ENCODE assay signal across 1 cellular context in genomic region chr6:28104392-28105250, GRCh38.
TF ChIP-seq lines count a peak whose summit lies in the region.

No MANE protein-coding gene starts in this region.

TF ChIP-seq in HepG2, 621 proteins besides CTCF, POLR2A, EP300 and RAD21 (continued from another document and continues in another):
- TF ChIP-seq, protein P1, sequence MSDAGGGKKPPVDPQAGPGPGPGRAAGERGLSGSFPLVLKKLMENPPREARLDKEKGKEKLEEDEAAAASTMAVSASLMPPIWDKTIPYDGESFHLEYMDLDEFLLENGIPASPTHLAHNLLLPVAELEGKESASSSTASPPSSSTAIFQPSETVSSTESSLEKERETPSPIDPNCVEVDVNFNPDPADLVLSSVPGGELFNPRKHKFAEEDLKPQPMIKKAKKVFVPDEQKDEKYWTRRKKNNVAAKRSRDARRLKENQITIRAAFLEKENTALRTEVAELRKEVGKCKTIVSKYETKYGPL (CRISPR knock-in tag; IDR thresholded peaks at IDR 0.05) = 0 out of 2 replicates have a peak, but pooled peaks have one; percentile 43
- no peak for TF ChIP-seq MATR3 (CRISPR knock-in tag; IDR thresholded peaks at IDR 0.05)
- peak; percentile 88; the same call in 1 of the 2 replicates for TF ChIP-seq TOE1 (CRISPR knock-in tag; IDR thresholded peaks at IDR 0.05)
- peak; percentile 81 for TF ChIP-seq ZSCAN12 (CRISPR knock-in tag; IDR thresholded peaks at IDR 0.05)
- TF ChIP-seq DR1 (CRISPR knock-in tag; IDR thresholded peaks at IDR 0.05) = peak; percentile 49; the same call in 1 of the 2 replicates
- TF ChIP-seq RARA (CRISPR knock-in tag; IDR thresholded peaks at IDR 0.05) = no peak; the same call in 1 of the 2 replicates
- peak; percentile 88 for TF ChIP-seq GABPA (IDR thresholded peaks at IDR 0.05; ENCODE audit: low read depth, low read length)
- TF ChIP-seq GABPA (CRISPR knock-in tag; IDR thresholded peaks at IDR 0.05; ENCODE audit: low read depth) = peak; percentile 95
- TF ChIP-seq ZNF615 (CRISPR knock-in tag; IDR thresholded peaks at IDR 0.05; ENCODE audit: borderline replicate concordance) = no peak; the same call in 1 of the 2 replicates
- TF ChIP-seq ZNF746 (CRISPR knock-in tag; IDR thresholded peaks at IDR 0.05) = 0 out of 2 replicates have a peak, but pooled peaks have one; percentile 25
- TF ChIP-seq GATAD2A (CRISPR knock-in tag; IDR thresholded peaks at IDR 0.05) = peak; percentile 84
- TF ChIP-seq, protein P2, sequence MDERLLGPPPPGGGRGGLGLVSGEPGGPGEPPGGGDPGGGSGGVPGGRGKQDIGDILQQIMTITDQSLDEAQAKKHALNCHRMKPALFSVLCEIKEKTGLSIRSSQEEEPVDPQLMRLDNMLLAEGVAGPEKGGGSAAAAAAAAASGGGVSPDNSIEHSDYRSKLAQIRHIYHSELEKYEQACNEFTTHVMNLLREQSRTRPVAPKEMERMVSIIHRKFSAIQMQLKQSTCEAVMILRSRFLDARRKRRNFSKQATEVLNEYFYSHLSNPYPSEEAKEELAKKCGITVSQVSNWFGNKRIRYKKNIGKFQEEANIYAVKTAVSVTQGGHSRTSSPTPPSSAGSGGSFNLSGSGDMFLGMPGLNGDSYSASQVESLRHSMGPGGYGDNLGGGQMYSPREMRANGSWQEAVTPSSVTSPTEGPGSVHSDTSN (CRISPR knock-in tag; IDR thresholded peaks at IDR 0.05) = no peak
- peak; percentile 99 for TF ChIP-seq ZFP82 (CRISPR knock-in tag; IDR thresholded peaks at IDR 0.05; ENCODE audit: borderline replicate concordance)
- TF ChIP-seq, protein P3, sequence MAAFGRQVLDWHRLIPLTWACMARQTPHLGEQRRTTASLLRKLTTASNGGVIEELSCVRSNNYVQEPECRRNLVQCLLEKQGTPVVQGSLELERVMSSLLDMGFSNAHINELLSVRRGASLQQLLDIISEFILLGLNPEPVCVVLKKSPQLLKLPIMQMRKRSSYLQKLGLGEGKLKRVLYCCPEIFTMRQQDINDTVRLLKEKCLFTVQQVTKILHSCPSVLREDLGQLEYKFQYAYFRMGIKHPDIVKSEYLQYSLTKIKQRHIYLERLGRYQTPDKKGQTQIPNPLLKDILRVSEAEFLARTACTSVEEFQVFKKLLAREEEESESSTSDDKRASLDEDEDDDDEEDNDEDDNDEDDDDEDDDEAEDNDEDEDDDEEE (CRISPR knock-in tag; IDR thresholded peaks at IDR 0.05) = peak; percentile 96
- TF ChIP-seq BRD4 (CRISPR knock-in tag; IDR thresholded peaks at IDR 0.05) = peak; percentile 92
- no peak for TF ChIP-seq ZNF207 (IDR thresholded peaks at IDR 0.05; ENCODE audit: borderline replicate concordance)
- no peak for TF ChIP-seq ZFYVE20 (CRISPR knock-in tag; IDR thresholded peaks at IDR 0.05; ENCODE audit: borderline replicate concordance, low read depth)
- TF ChIP-seq HIC2 (CRISPR knock-in tag; IDR thresholded peaks at IDR 0.05; ENCODE audit: low read depth) = peak; percentile 95
- TF ChIP-seq ZSCAN22 (CRISPR knock-in tag; IDR thresholded peaks at IDR 0.05) = no peak
- peak; percentile 86; the same call in 1 of the 2 replicates for TF ChIP-seq RFXAP (CRISPR knock-in tag; IDR thresholded peaks at IDR 0.05; ENCODE audit: borderline replicate concordance)
- peak; percentile 88 for TF ChIP-seq AGO2 (optimal IDR thresholded peaks at IDR 0.05; ENCODE audit: low read depth, low read length)
- no peak for TF ChIP-seq TRIM22 (IDR thresholded peaks at IDR 0.05)
- TF ChIP-seq DBP (CRISPR knock-in tag; IDR thresholded peaks at IDR 0.05; ENCODE audit: not compliant biosample characterization) = peak; percentile 40
- no peak for TF ChIP-seq ZNF367 (CRISPR knock-in tag; IDR thresholded peaks at IDR 0.05; ENCODE audit: borderline replicate concordance)
- peak; percentile 83 for TF ChIP-seq ZNF777 (CRISPR knock-in tag; IDR thresholded peaks at IDR 0.05)
- TF ChIP-seq ZNF503 (CRISPR knock-in tag; IDR thresholded peaks at IDR 0.05) = peak; percentile 85
- TF ChIP-seq RBM22 (optimal IDR thresholded peaks at IDR 0.05; ENCODE audit: low read length) = peak; percentile 42
- peak; percentile 24; the same call in 1 of the 2 replicates for TF ChIP-seq ZNF30 (CRISPR knock-in tag; IDR thresholded peaks at IDR 0.05)
- peak; percentile 96 for TF ChIP-seq PHF8 (CRISPR knock-in tag; IDR thresholded peaks at IDR 0.05)
- no peak for TF ChIP-seq AFF4 (CRISPR knock-in tag; IDR thresholded peaks at IDR 0.05)
- TF ChIP-seq SMARCC2 (IDR thresholded peaks at IDR 0.05) = no peak
- TF ChIP-seq ZNF432 (CRISPR knock-in tag; IDR thresholded peaks at IDR 0.05; ENCODE audit: borderline replicate concordance) = no peak
- TF ChIP-seq ZNF770 (CRISPR knock-in tag; IDR thresholded peaks at IDR 0.05) = peak; percentile 62
- TF ChIP-seq ZFP90 (CRISPR knock-in tag; IDR thresholded peaks at IDR 0.05; ENCODE audit: borderline replicate concordance) = peak; percentile 87
- TF ChIP-seq SIN3A (IDR thresholded peaks at IDR 0.05; ENCODE audit: borderline replicate concordance, low read depth, low read length) = peak; percentile 86; the same call in 1 of the 2 replicates
- peak; percentile 88; the same call in 1 of the 2 replicates for TF ChIP-seq MTF2 (CRISPR knock-in tag; IDR thresholded peaks at IDR 0.05; ENCODE audit: borderline replicate concordance)
- TF ChIP-seq CC2D1A (CRISPR knock-in tag; IDR thresholded peaks at IDR 0.05) = no peak
- TF ChIP-seq NR1H2 (CRISPR knock-in tag; IDR thresholded peaks at IDR 0.05; ENCODE audit: borderline replicate concordance, low read depth) = no peak
- TF ChIP-seq ZNF570 (CRISPR knock-in tag; IDR thresholded peaks at IDR 0.05; ENCODE audit: borderline replicate concordance) = no peak
- TF ChIP-seq CHCHD3 (CRISPR knock-in tag; IDR thresholded peaks at IDR 0.05) = no peak
- TF ChIP-seq SMAD1 (CRISPR knock-in tag; IDR thresholded peaks at IDR 0.05; ENCODE audit: borderline replicate concordance, low read depth) = peak; percentile 67; the same call in 1 of the 2 replicates
- peak; percentile 95 for TF ChIP-seq TAF1 (CRISPR knock-in tag; IDR thresholded peaks at IDR 0.05)
- TF ChIP-seq KDM2A (CRISPR knock-in tag; IDR thresholded peaks at IDR 0.05; ENCODE audit: borderline replicate concordance, low read depth) = peak; percentile 98
- TF ChIP-seq GABPB1 (CRISPR knock-in tag; IDR thresholded peaks at IDR 0.05) = peak; percentile 99
- TF ChIP-seq MED1 (CRISPR knock-in tag; IDR thresholded peaks at IDR 0.05) = peak; percentile 76; the same call in 1 of the 2 replicates
